ENCODE assay signal across 8 cellular contexts in genomic region chr10:3805227-3805790, GRCh38. TPM values are rescaled to one million over a fixed set of nuclear protein-coding genes. Genes with fewer than 3 reads are reported as not detected.
A peak's percentile ranks its signal among the peaks of the same experiment; 100 is the strongest.
DNase-seq lines count a peak whose midpoint lies in the region; ATAC-seq and TF ChIP-seq lines count a peak whose summit lies in the region.

No MANE protein-coding gene starts in this region.

- H3K4me3 ChIP-seq in SJCRH30 (no peak overlapping the region), breast epithelium (no peak overlapping the region), mesodermal cell (ENCODE audit: extremely low read depth, insufficient read depth, low read length, poor library complexity, severe bottlenecking) (no peak overlapping the region), H7 (ENCODE audit: insufficient read depth, low read depth, low read length) (no peak overlapping the region)

- TF ChIP-seq POLR2A in breast epithelium (IDR thresholded peaks at IDR 0.05) = no peak

- peaks cover 29% of the 10 kb centered on the region for H3K4me1 ChIP-seq in SJCRH30
- H3K4me1 ChIP-seq in breast epithelium = peaks cover 0 to 4% of the 10 kb centered on the region in 2 donors
- H3K4me1 ChIP-seq in mesodermal cell (ENCODE audit: control insufficient read depth, insufficient read depth, low read length, poor library complexity, severe bottlenecking) = peaks cover 74% of the 10 kb centered on the region

- H3K9me3 ChIP-seq in SJCRH30 (replicated peaks) (no peaks in the 10 kb centered on the region), breast epithelium (no peaks in the 10 kb centered on the region), mesodermal cell (ENCODE audit: control insufficient read depth, low read length) (no peaks in the 10 kb centered on the region)

- H3K27me3 ChIP-seq in SJCRH30 (no peaks in the 10 kb centered on the region), breast epithelium (no peaks in the 10 kb centered on the region), H7 (ENCODE audit: control insufficient read depth, insufficient read depth, low read length) (no peaks in the 10 kb centered on the region)

- intact Hi-C loops in breast epithelium (cut with DNase I; ENCODE audit: low total_unique reads) = no loop called here

- H3K36me3 ChIP-seq in SJCRH30 (no peaks in the 10 kb centered on the region), breast epithelium (no peaks in the 10 kb centered on the region), mesodermal cell (ENCODE audit: control insufficient read depth, insufficient read depth, low read length) (no peaks in the 10 kb centered on the region), H7 (replicated peaks; ENCODE audit: control insufficient read depth, insufficient read depth, low read length) (no peaks in the 10 kb centered on the region)

- TF ChIP-seq CTCF in breast epithelium (IDR thresholded peaks at IDR 0.05) = no peak

- peak; percentile 25 for DNase-seq in NK-92 treated with Interleukin-12 subunit alpha and Interleukin-12 subunit beta, amount 100 ng/mL, for 24 hours (lab: John Stamatoyannopoulos, UW)
- DNase-seq in NK-92 (lab: John Stamatoyannopoulos, UW; ENCODE audit: unreplicated experiment) = no peak
- no peak for DNase-seq in SJCRH30
- no peak for DNase-seq in breast epithelium (ENCODE audit: low spot score in 2 of 2)
- DNase-seq in H7 = no peak
- DNase-seq in 8988T = no peak

- peak; percentile 38 for ATAC-seq in HG03108 (IDR thresholded peaks at IDR 0.05; ENCODE audit: unreplicated experiment)

- WGBS in mesodermal cell (ENCODE audit: insufficient coverage in 2 of 2), 2 experiments = 97 to 100% methylated on average over 3 to 4 of the region's 6 CpGs

- H3K27ac ChIP-seq in SJCRH30 = peak overlapping the region; percentile 64
- H3K27ac ChIP-seq in breast epithelium = peak overlapping the region; percentile 75 to 96
- peak overlapping the region; percentile 97 for H3K27ac ChIP-seq in mesodermal cell (ENCODE audit: low read depth, low read length, severe bottlenecking)

RNA-seq across cellular contexts. Expression of gene KLF6, which starts 20.3 kb away (rescaled TPM):
- total RNA-seq in SJCRH30 (2014; rRNA removed; shearing (Covaris generic)) = 8.1 and 8.2 TPM in 2 replicates
- total RNA-seq in breast epithelium = 100 to 1,000 TPM; 132 to 347 (median 186) TPM
- polyA plus RNA-seq in mesodermal cell (2013, experiment 1 of 2) = 70.0 TPM
- polyA plus RNA-seq in mesodermal cell (2013, experiment 2 of 2) = 71.2 TPM
- total RNA-seq in H7 (2014; rRNA removed; shearing (Covaris generic)) = 7.6 and 9.8 TPM in 2 replicates

Comparison
In these comparisons a context has a peak if more than half of its experiments do, and no peak if none do; other contexts are left out.
1. RNA of gene KLF6, which starts 20.3 kb away (total RNA-seq): 132 to 347 TPM in breast epithelium; 8.1 to 8.2 TPM in SJCRH30 and 7.6 to 9.8 TPM in H7; every median in the first group is over 10 times any median in the second.
2. Peak in every context shown above with its lines, with median percentiles within 50 percentile points of each other: H3K27ac ChIP-seq.